Comparison of ENCODE assay signal across 8 cellular contexts in genomic region chr12:6323340-6323994, GRCh38. TPM values are rescaled to one million over a fixed set of nuclear protein-coding genes. Genes with fewer than 3 reads are reported as not detected.
DNase-seq lines count a peak whose midpoint lies in the region; ATAC-seq and TF ChIP-seq lines count a peak whose summit lies in the region.

No MANE protein-coding gene starts in this region.

- ATAC-seq in HG02973 (IDR thresholded peaks at IDR 0.05; ENCODE audit: unreplicated experiment) (peak; percentile 42), HG03565 (IDR thresholded peaks at IDR 0.05; ENCODE audit: unreplicated experiment) (no peak)

- peak overlapping the region; percentile 85 to 92 (median 90) for H3K27ac Mint-ChIP-seq in nephron

- H3K27me3 Mint-ChIP-seq in nephron (ENCODE audit: low read depth) = peaks cover 4% of the 10 kb centered on the region

- peak; percentile 26 for DNase-seq in stimulated activated CD4-positive, alpha-beta T cell treated with anti-CD3 and anti-CD28 coated beads, Interleukin-4, amount 100 ng/mL, for 1 hour
- DNase-seq in stimulated activated CD4-positive, alpha-beta T cell treated with anti-CD3 and anti-CD28 coated beads, Interleukin-12 subunit alpha, Interleukin-12 subunit beta, amount 100 ng/mL, for 4 hours = no peak
- DNase-seq in NCI-H82 (lab: John Stamatoyannopoulos, UW) (peak; percentile 88), fibroblast of villous mesenchyme (ENCODE audit: low read depth) (peak; percentile 92)
- DNase-seq in activated effector memory CD4-positive, alpha-beta T cell treated with anti-CD3 and anti-CD28 coated beads, Interleukin-2, amount 50 U/mL, for 16 hours = peak; percentile 72

- H3K4me1 Mint-ChIP-seq in nephron = peaks cover 37% of the 10 kb centered on the region

- H3K36me3 Mint-ChIP-seq in nephron (ENCODE audit: low read depth) = peaks cover 3% of the 10 kb centered on the region

- H3K9me3 Mint-ChIP-seq in nephron = no peaks in the 10 kb centered on the region

- peak overlapping the region; percentile 28 to 45 (median 39) for H3K4me3 Mint-ChIP-seq in nephron

- H3K4me3 ChIP-seq in fibroblast of villous mesenchyme (ENCODE audit: low read depth, low read length) = no peak overlapping the region

- TF ChIP-seq CTCF in fibroblast of villous mesenchyme (IDR thresholded peaks at IDR 0.05; ENCODE audit: insufficient read depth, low read depth, low read length) = peak; percentile 65
- TF ChIP-seq CTCF in nephron (IDR thresholded peaks at IDR 0.05; ENCODE audit: unreplicated experiment in 3 of 3) = peak; percentile 40 to 59 (median 45)

RNA-seq across cellular contexts. Expression of gene PLEKHG6, which starts 13.0 kb away (rescaled TPM):
- under 0.01 TPM in 1 of 2 replicates, not detected in the other for total RNA-seq in fibroblast of villous mesenchyme

RNA-seq across cellular contexts. Expression of gene TNFRSF1A, which starts 18.4 kb away (rescaled TPM):
- total RNA-seq in fibroblast of villous mesenchyme = 125 and 174 TPM in 2 replicates

RNA-seq across cellular contexts. Expression of gene SCNN1A, which starts 51.9 kb away (rescaled TPM):
- total RNA-seq in fibroblast of villous mesenchyme = under 0.01 and 0.32 TPM in 2 replicates
